ENCODE assay signal across 28 cellular contexts in the genomic region with DNA sequence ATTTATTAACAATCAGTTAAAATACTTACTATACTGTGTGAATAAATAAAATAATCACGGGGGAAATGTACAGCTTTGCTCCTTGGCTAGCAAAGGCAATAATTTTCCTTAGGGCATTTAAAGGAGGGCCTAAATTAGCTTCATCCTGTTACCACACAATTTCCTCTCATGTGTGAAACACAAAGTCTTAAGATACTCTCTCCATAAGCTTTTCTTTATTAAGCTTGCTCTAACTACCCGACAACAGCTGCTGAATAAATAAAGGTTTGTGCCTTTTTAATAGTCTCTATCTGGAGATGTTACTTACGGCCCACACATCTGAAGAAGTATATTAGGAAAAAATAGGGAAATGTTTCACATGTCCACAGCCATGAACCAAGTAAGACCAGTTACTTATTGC. TPM values are rescaled to one million over a fixed set of nuclear protein-coding genes. Genes with fewer than 3 reads are reported as not detected.
DNase-seq lines count a peak whose midpoint lies in the region; ATAC-seq and TF ChIP-seq lines count a peak whose summit lies in the region.
"Had no signal": no experiment of that assay in that cellular context is flagged by ENCODE, and none has a peak within 500 bp of the region (broad histone marks: within the 10 kb centered on the region; RNA-seq: fewer than 3 reads in every experiment).

No MANE protein-coding gene starts in this region.

- ATAC-seq in activated B cell treated with CpG ODN at 0.5 μM for 24 hours (ENCODE audit: low read depth) = no peak
- ATAC-seq: natural killer cell, T-cell had no signal

- H3K27ac ChIP-seq in muscle layer of colon (ENCODE audit: low read depth, low read length) (peak overlapping the region; percentile 8), skeletal muscle tissue (ENCODE audit: low read depth, low read length) (peak overlapping the region; percentile 23)
- H3K27ac ChIP-seq: 22Rv1, PC-9 had no signal

- no peak overlapping the region for H3K4me3 Mint-ChIP-seq in activated B cell treated with CpG ODN at 0.5 μM for 24 hours
- H3K4me3 Mint-ChIP-seq: activated naive CD8-positive, alpha-beta T cell treated with anti-CD3 and anti-CD28 coated beads for 36 hours; activated T-helper 1 cell treated with anti-CD3 and anti-CD28 coated beads, Interleukin-12 subunit alpha, Interleukin-12 subunit beta, Interleukin-2, Interleukin-4 antibody, amounts not matched to agents 30 ng/mL and 10 ng/mL and 1 ng/mL, durations not matched to agents 14 hours and 24 hours and 36 hours; endodermal cell; natural killer cell; stimulated activated naive CD8-positive, alpha-beta T cell treated with anti-CD3 and anti-CD28 coated beads, Interleukin-15, Interleukin-2, amounts not matched to agents 100 ng/mL and 50 ng/mL, for 24 hours; T-cell had no signal

- H3K27me3 ChIP-seq in muscle layer of colon (ENCODE audit: control insufficient read depth in 1 of 2, insufficient read depth in 2 of 2, low read length in 2 of 2) = no peaks in the 10 kb centered on the region
- no peaks in the 10 kb centered on the region for H3K27me3 ChIP-seq in skeletal muscle tissue (ENCODE audit: control insufficient read depth in 3 of 3, insufficient read depth in 3 of 3, low read length in 3 of 3)
- H3K27me3 ChIP-seq: esophagus squamous epithelium, transverse colon had no signal

- no peak overlapping the region for H3K4me3 ChIP-seq in muscle layer of colon (ENCODE audit: low read depth in 1 of 2, low read length in 2 of 2)
- no peak overlapping the region for H3K4me3 ChIP-seq in skeletal muscle tissue (ENCODE audit: low read length in 3 of 3)
- H3K4me3 ChIP-seq: esophagus squamous epithelium, PC-9, transverse colon had no signal

- no peaks in the 10 kb centered on the region for H3K27me3 Mint-ChIP-seq in activated B cell treated with CpG ODN at 0.5 μM for 24 hours
- H3K27me3 Mint-ChIP-seq: activated naive CD8-positive, alpha-beta T cell treated with anti-CD3 and anti-CD28 coated beads for 36 hours; progenitor cell of endocrine pancreas; stimulated activated naive CD8-positive, alpha-beta T cell treated with anti-CD3 and anti-CD28 coated beads, Interleukin-15, Interleukin-2, amounts not matched to agents 100 ng/mL and 50 ng/mL, for 24 hours; T-cell had no signal

- H3K4me1 ChIP-seq in muscle layer of colon (ENCODE audit: insufficient read depth, low read length) (peaks cover 20% of the 10 kb centered on the region), skeletal muscle tissue (ENCODE audit: control insufficient read depth in 3 of 3, insufficient read depth in 3 of 3, low read length in 3 of 3) (peaks cover 9 to 22% (median 10%) of the 10 kb centered on the region in 3 donors)

- H3K4me1 Mint-ChIP-seq in activated B cell treated with CpG ODN at 0.5 μM for 24 hours = peaks cover 25% of the 10 kb centered on the region

- TF ChIP-seq CTCF in activated B cell treated with CpG ODN at 0.5 μM for 24 hours (IDR thresholded peaks at IDR 0.05) = no peak

- CTCF ChIA-PET in activated B cell treated with CpG ODN at 0.5 μM for 24 hours (lab: Charles Lee) = interaction anchor here (0.6 to 1.6 kb wide), 2 partner anchors 11 to 14 kb away, joined by 3 to 5 read pairs; no protein-coding TSS in a partner anchor

- DNase-seq in NCI-H82 (lab: John Stamatoyannopoulos, UW) = peak; percentile 12
- no peak for DNase-seq in NCI-H82 treated with DMSO at 0.1 percent for 48 hours (lab: John Stamatoyannopoulos, UW; ENCODE audit: unreplicated experiment)
- DNase-seq in activated B cell treated with CpG ODN at 0.5 μM for 24 hours = no peak
- no peak for DNase-seq in HuH-7 (ENCODE audit: low spot score)
- DNase-seq in activated naive CD4-positive, alpha-beta T cell treated with anti-CD3 and anti-CD28 coated beads, Interleukin-2, amount 50 U/mL, for 16 hours = no peak
- no peak for DNase-seq in pons (ENCODE audit: low spot score)
- DNase-seq: activated CD4-positive, alpha-beta T cell treated with anti-CD3 and anti-CD28 coated beads, Interleukin-2, amount 50 U/mL, for 1 hour; activated naive CD8-positive, alpha-beta T cell treated with anti-CD3 and anti-CD28 coated beads for 36 hours; DMS79 treated with DMSO at 0.1 percent for 48 hours; endodermal cell; esophagus squamous epithelium; kidney glomerular epithelial cell; mesendoderm; natural killer cell; NCI-H1105; NCI-H2081; NCI-H345; PC-9; SIG-M5; stimulated activated CD4-positive, alpha-beta T cell treated with anti-CD3 and anti-CD28 coated beads, Interleukin-2, amount 100 ng/mL, for 48 hours; T-cell; transverse colon had no signal

- H3K9me3 ChIP-seq in muscle layer of colon (ENCODE audit: low read length) = no peaks in the 10 kb centered on the region
- no peaks in the 10 kb centered on the region for H3K9me3 ChIP-seq in skeletal muscle tissue (ENCODE audit: control insufficient read depth in 3 of 3, low read length in 3 of 3)
- H3K9me3 ChIP-seq: esophagus squamous epithelium, transverse colon had no signal

- POLR2A ChIA-PET in activated B cell treated with CpG ODN at 0.5 μM for 24 hours (lab: Charles Lee) = interaction anchor here (0.6 to 1.1 kb wide), 2 partner anchors 34 to 114 kb away, joined by 3 to 4 read pairs; partner anchors contain the start of gene SNAP23

- H3K36me3 ChIP-seq in muscle layer of colon (ENCODE audit: insufficient read depth, low read length) (peaks cover 4% of the 10 kb centered on the region), skeletal muscle tissue (ENCODE audit: control insufficient read depth in 3 of 3, insufficient read depth in 3 of 3, low read length in 3 of 3) (peaks cover 2 to 9% (median 8%) of the 10 kb centered on the region in 3 donors)

- H3K27ac Mint-ChIP-seq in activated B cell treated with CpG ODN at 0.5 μM for 24 hours = peak overlapping the region; percentile 4
- H3K27ac Mint-ChIP-seq: activated naive CD8-positive, alpha-beta T cell treated with anti-CD3 and anti-CD28 coated beads for 36 hours; activated T-helper 1 cell treated with anti-CD3 and anti-CD28 coated beads, Interleukin-12 subunit alpha, Interleukin-12 subunit beta, Interleukin-2, Interleukin-4 antibody, amounts not matched to agents 30 ng/mL and 10 ng/mL and 1 ng/mL, durations not matched to agents 14 hours and 24 hours and 36 hours; endodermal cell; natural killer cell; progenitor cell of endocrine pancreas; stimulated activated naive CD8-positive, alpha-beta T cell treated with anti-CD3 and anti-CD28 coated beads, Interleukin-15, Interleukin-2, amounts not matched to agents 100 ng/mL and 50 ng/mL, for 24 hours; T-cell had no signal

- peaks cover 51% of the 10 kb centered on the region for H3K36me3 Mint-ChIP-seq in activated B cell treated with CpG ODN at 0.5 μM for 24 hours (ENCODE audit: low read depth)
- H3K36me3 Mint-ChIP-seq: natural killer cell had no signal

- intact Hi-C loops in activated B cell treated with CpG ODN at 0.5 μM for 24 hours (cut with micrococcal nuclease) = no loop called here

- peak overlapping the region; percentile 26 for H3K9ac ChIP-seq in muscle layer of colon (ENCODE audit: low read length)
- no peak overlapping the region for H3K9ac ChIP-seq in skeletal muscle tissue (ENCODE audit: low read depth in 1 of 3, low read length in 3 of 3)

- no peaks in the 10 kb centered on the region for H3K9me3 Mint-ChIP-seq in activated B cell treated with CpG ODN at 0.5 μM for 24 hours
- H3K9me3 Mint-ChIP-seq: activated naive CD8-positive, alpha-beta T cell treated with anti-CD3 and anti-CD28 coated beads for 36 hours; activated T-helper 1 cell treated with anti-CD3 and anti-CD28 coated beads, Interleukin-12 subunit alpha, Interleukin-12 subunit beta, Interleukin-2, Interleukin-4 antibody, amounts not matched to agents 30 ng/mL and 10 ng/mL and 1 ng/mL, durations not matched to agents 14 hours and 24 hours and 36 hours; endodermal cell; natural killer cell; stimulated activated naive CD8-positive, alpha-beta T cell treated with anti-CD3 and anti-CD28 coated beads, Interleukin-15, Interleukin-2, amounts not matched to agents 100 ng/mL and 50 ng/mL, for 24 hours; T-cell had no signal

RNA-seq across cellular contexts. Expression of gene ZNF106, which starts 29.7 kb away (rescaled TPM):
- total RNA-seq in activated B cell treated with CpG ODN at 0.5 μM for 24 hours (46.6 and 46.9 TPM in 2 replicates), skeletal muscle tissue (274 TPM)

RNA-seq across cellular contexts. Expression of gene SNAP23, which starts 34.2 kb away (rescaled TPM):
- total RNA-seq in activated B cell treated with CpG ODN at 0.5 μM for 24 hours = 111 and 123 TPM in 2 replicates
- total RNA-seq in skeletal muscle tissue = 50.6 TPM
